In the genomic region with DNA sequence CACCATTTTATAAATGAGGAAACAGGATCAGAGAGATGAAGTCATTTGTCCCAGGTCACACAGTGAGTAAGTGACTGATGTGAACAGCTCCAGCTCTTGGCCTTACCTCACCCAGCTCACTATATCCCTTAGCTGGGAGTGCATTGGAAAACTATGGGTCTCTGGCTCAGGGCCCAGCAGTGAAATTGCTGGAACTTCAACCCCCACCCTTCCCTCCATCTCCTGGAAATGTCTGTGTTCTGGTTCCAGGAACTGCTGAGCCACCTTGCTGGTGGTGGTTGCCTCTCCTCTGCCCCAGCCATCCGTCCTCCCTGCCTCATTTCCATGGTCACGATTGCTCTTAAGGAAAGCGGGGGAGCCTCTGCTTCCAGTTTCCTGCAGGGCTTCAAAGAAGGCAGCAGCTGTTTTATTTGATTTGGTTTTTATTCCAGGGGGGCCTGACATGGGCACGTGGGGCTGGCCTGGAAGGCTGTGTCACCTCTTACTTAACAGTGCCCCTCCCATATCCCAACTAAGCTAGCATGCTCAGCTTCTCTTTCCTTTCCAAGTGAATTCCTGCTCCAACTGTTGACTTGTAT, we compare ENCODE assay signal across 1 cellular context.
TF ChIP-seq lines count a peak whose summit lies in the region.

No MANE protein-coding gene starts in this region.

TF ChIP-seq in HepG2, 621 proteins besides CTCF, POLR2A, EP300 and RAD21:
- TF ChIP-seq NR1H2 (CRISPR knock-in tag; IDR thresholded peaks at IDR 0.05; ENCODE audit: borderline replicate concordance, low read depth) (no peak), TRIM24 (CRISPR knock-in tag; IDR thresholded peaks at IDR 0.05) (no peak), RFXANK (CRISPR knock-in tag; IDR thresholded peaks at IDR 0.05) (no peak), CAMTA2 (CRISPR knock-in tag; IDR thresholded peaks at IDR 0.05; ENCODE audit: borderline replicate concordance) (no peak)
- TF ChIP-seq, protein P1, sequence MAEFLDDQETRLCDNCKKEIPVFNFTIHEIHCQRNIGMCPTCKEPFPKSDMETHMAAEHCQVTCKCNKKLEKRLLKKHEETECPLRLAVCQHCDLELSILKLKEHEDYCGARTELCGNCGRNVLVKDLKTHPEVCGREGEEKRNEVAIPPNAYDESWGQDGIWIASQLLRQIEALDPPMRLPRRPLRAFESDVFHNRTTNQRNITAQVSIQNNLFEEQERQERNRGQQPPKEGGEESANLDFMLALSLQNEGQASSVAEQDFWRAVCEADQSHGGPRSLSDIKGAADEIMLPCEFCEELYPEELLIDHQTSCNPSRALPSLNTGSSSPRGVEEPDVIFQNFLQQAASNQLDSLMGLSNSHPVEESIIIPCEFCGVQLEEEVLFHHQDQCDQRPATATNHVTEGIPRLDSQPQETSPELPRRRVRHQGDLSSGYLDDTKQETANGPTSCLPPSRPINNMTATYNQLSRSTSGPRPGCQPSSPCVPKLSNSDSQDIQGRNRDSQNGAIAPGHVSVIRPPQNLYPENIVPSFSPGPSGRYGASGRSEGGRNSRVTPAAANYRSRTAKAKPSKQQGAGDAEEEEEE (CRISPR knock-in tag; IDR thresholded peaks at IDR 0.05; ENCODE audit: borderline replicate concordance), result no peak
